8 cellular contexts compared by ENCODE assay signal in the genomic region with DNA sequence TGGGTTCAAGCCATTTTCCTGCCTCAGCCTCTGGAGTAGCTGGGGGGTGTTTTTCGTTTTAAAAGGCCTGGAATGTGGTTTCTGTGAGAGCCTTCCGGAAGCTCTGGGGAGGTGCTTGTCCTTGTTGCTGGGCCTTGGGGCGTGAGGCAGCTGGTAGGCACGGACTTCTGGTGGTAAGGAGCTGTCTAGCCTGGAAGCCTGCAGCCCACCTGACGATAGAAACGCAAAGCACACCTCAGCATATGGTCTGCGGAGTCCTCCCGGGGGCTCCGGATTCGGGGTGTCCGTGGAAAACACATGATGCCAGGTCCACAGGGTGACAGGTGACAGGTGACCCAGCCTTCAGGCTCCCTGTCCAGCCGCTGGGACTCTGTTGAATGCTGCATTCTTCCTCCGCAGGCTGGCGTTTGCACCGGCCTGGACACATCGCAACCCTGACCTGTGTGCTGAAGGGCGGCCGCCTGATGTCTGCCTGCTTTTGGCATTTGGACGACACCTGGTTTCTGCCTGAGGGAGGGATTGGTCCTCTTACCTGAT. TPM values are rescaled to one million over a fixed set of nuclear protein-coding genes. Genes with fewer than 3 reads are reported as not detected.
DNase-seq lines count a peak whose midpoint lies in the region; ATAC-seq and TF ChIP-seq lines count a peak whose summit lies in the region.

No MANE protein-coding gene starts in this region.

- H3K27ac ChIP-seq in neutrophil = peak overlapping the region; percentile 62

- H3K9me3 ChIP-seq in Loucy (ENCODE audit: insufficient read depth, low read depth, low read length) (no peaks in the 10 kb centered on the region), neutrophil (no peaks in the 10 kb centered on the region)

- no peak for TF ChIP-seq CTCF in Loucy (conservative IDR thresholded peaks at IDR 0.05; ENCODE audit: low read length)
- no peak for TF ChIP-seq CTCF in choroid plexus epithelial cell (conservative IDR thresholded peaks at IDR 0.05; ENCODE audit: low read depth, low read length)
- TF ChIP-seq CTCF in neutrophil (IDR thresholded peaks at IDR 0.05) = no peak

- no peak overlapping the region for H2AFZ ChIP-seq in Loucy (ENCODE audit: low read length)

- H4K20me1 ChIP-seq in Loucy (ENCODE audit: insufficient read depth, low read length, poor library complexity, severe bottlenecking) = peaks cover 30% of the 10 kb centered on the region

- DNase-seq in GF-D8 (lab: John Stamatoyannopoulos, UW) = peak; percentile 58
- DNase-seq in choroid plexus epithelial cell (ENCODE audit: low read depth) = peak; percentile 73
- DNase-seq in cerebellum (ENCODE audit: low spot score) = no peak
- DNase-seq in KG1 (lab: John Stamatoyannopoulos, UW) = no peak
- DNase-seq in NCI-H2081 (lab: John Stamatoyannopoulos, UW) = no peak

- peak overlapping the region; percentile 95 for H3K4me2 ChIP-seq in Loucy (ENCODE audit: low read depth, low read length, poor library complexity, severe bottlenecking)

- peaks cover 86% of the 10 kb centered on the region for H3K79me2 ChIP-seq in Loucy (ENCODE audit: insufficient read depth, low read length)

- no peaks in the 10 kb centered on the region for H3K9me2 ChIP-seq in Loucy (replicated peaks; ENCODE audit: low read depth, low read length)

- no peak for ATAC-seq in GM19467 (IDR thresholded peaks at IDR 0.05; ENCODE audit: unreplicated experiment)

- H3K4me3 ChIP-seq in Loucy (ENCODE audit: low read length, poor library complexity, severe bottlenecking) (peak overlapping the region; percentile 68), choroid plexus epithelial cell (ENCODE audit: low read depth, low read length) (no peak overlapping the region), neutrophil (ENCODE audit: low read depth in 1 of 2, low read length in 1 of 2) (peak overlapping the region in 1 of 2 experiments; percentile 34)

- H3K27me3 ChIP-seq in Loucy (ENCODE audit: insufficient read depth, low read length, poor library complexity, severe bottlenecking) (no peaks in the 10 kb centered on the region), neutrophil (no peaks in the 10 kb centered on the region)

- H3K9ac ChIP-seq in Loucy (ENCODE audit: low read depth, low read length, poor library complexity, severe bottlenecking) = peak overlapping the region; percentile 61

- H3K36me3 ChIP-seq in Loucy (ENCODE audit: insufficient read depth, low read length) (no peaks in the 10 kb centered on the region), neutrophil (no peaks in the 10 kb centered on the region)

- peaks cover 68% of the 10 kb centered on the region for H3K4me1 ChIP-seq in Loucy (ENCODE audit: insufficient read depth, low read length, poor library complexity, severe bottlenecking)
- H3K4me1 ChIP-seq in neutrophil (ENCODE audit: control insufficient read depth in 1 of 2, insufficient read depth in 1 of 2, low read depth in 1 of 2, low read length in 1 of 2) = peaks cover 60 to 81% of the 10 kb centered on the region in 2 experiments

- peaks cover 19% of the 10 kb centered on the region for H3F3A ChIP-seq in Loucy (ENCODE audit: low read depth)

RNA-seq across cellular contexts. Expression of gene INPP5A, which starts 37.3 kb away (rescaled TPM):
- 18.7 TPM for total RNA-seq in cerebellum

Comparison
In these comparisons a context has a peak if more than half of its experiments do, and no peak if none do; other contexts are left out.
1. DNase-seq: peak in GF-D8 (single experiment) and choroid plexus epithelial cell (single experiment); none in cerebellum (single experiment), KG1 (single experiment) and NCI-H2081 (0 of 2).